Comparison of ENCODE assay signal across 11 cellular contexts in the genomic region with DNA sequence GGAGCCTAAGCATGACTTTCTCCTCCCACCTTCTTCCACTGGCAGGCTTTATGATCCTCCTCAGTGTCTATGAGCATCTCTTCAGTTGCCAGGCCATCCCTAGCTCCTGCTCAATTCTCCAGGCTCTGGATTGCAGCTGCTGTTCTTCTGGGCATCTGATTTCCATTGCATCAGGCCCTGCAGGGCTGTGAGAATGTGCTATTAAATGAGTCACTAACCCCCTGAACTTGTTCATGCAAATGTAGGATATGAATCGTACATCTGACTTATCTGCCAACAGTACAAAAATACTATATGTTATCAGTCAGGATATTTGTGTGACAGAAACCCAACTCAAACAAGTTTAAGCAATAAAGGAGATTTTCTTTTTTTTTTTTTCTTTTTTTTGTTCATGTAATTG.
A peak's percentile ranks its signal among the peaks of the same experiment; 100 is the strongest.
DNase-seq lines count a peak whose midpoint lies in the region; ATAC-seq, FAIRE-seq and TF ChIP-seq lines count a peak whose summit lies in the region.
"Had no signal": no experiment of that assay in that cellular context is flagged by ENCODE, and none has a peak within 500 bp of the region (broad histone marks: within the 10 kb centered on the region; RNA-seq: fewer than 3 reads in every experiment).

No MANE protein-coding gene starts in this region.

- in situ Hi-C loops in brain microvascular endothelial cell (cut with HindIII; ENCODE audit: low pct_ligation_motif_present, low sequenced_read_pairs) = no loop called here

- no peaks in the 10 kb centered on the region for H3K27me3 ChIP-seq in brain microvascular endothelial cell (replicated peaks)

- H3K36me3 ChIP-seq in brain microvascular endothelial cell (replicated peaks) = no peaks in the 10 kb centered on the region
- H3K36me3 ChIP-seq: HAP-1 had no signal

- H3K27ac ChIP-seq in brain microvascular endothelial cell = peak overlapping the region; percentile 75

- FAIRE-seq in HTR-8/SVneo (lab: Jason Lieb, UNC) = peak; percentile 31

- TF ChIP-seq CTCF in brain microvascular endothelial cell (IDR thresholded peaks at IDR 0.05; ENCODE audit: low read depth, low read length, missing control alignments) = no peak

- no peak for ATAC-seq in HG03521 (IDR thresholded peaks at IDR 0.05; ENCODE audit: unreplicated experiment)
- no peak for ATAC-seq in GM18502 (IDR thresholded peaks at IDR 0.05; ENCODE audit: poor library complexity, unreplicated experiment)

- no peak overlapping the region for H3K4me3 ChIP-seq in brain microvascular endothelial cell (ENCODE audit: low read depth, low read length)
- H3K4me3 ChIP-seq: HAP-1 had no signal

- DNase-seq in Ammon's horn (ENCODE audit: low spot score) (peak; percentile 7), HTR-8/SVneo (ENCODE audit: insufficient read length, low spot score) (peak; percentile 64), brain microvascular endothelial cell (peak; percentile 90), kidney tubule cell (ENCODE audit: low spot score) (peak; percentile 72), LoVo (ENCODE audit: low spot score) (no peak)
- DNase-seq in stimulated activated naive CD4-positive, alpha-beta T cell (lab: John Stamatoyannopoulos, UW) = no peak
- DNase-seq: effector memory CD4-positive, alpha-beta T cell; immature natural killer cell had no signal

Comparison
In these comparisons a context has a peak if more than half of its experiments do, and no peak if none do; other contexts are left out.
1. DNase-seq: peak in Ammon's horn (single experiment), HTR-8/SVneo (single experiment), brain microvascular endothelial cell (single experiment) and kidney tubule cell (single experiment); none in LoVo (single experiment) and stimulated activated naive CD4-positive, alpha-beta T cell (0 of 6).